Comparison of ENCODE assay signal across 18 cellular contexts in the genomic region with DNA sequence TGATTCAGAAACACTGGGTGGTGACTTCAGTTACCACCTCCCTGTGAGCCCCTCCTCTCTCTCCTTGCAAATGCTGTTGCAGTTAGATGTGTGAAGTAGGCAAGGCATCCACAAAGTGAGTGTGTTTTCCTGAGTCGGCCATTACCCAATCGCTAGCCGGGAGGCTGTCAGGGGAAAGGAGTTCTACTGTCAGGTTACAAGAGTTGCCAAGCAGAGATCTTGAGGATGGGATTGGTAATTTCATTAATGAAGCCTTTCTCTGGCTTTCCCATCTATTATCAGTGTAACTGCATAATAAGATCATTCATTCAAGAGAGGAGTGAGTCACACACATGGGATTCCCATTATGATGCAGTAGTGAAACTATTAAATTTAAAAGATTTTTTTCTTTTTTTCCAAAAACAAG.
DNase-seq lines count a peak whose midpoint lies in the region; ATAC-seq and TF ChIP-seq lines count a peak whose summit lies in the region.
"Had no signal": no experiment of that assay in that cellular context is flagged by ENCODE, and none has a peak within 500 bp of the region (broad histone marks: within the 10 kb centered on the region; RNA-seq: fewer than 3 reads in every experiment).

No MANE protein-coding gene starts in this region.

- no peak overlapping the region for H3K4me3 Mint-ChIP-seq in activated CD4-positive, alpha-beta T cell treated with anti-CD3 and anti-CD28 coated beads for 36 hours
- no peak overlapping the region for H3K4me3 Mint-ChIP-seq in activated CD4-positive, alpha-beta T cell treated with anti-CD3 and anti-CD28 coated beads, Interleukin-2, amount 10 ng/mL, durations not matched to agents 24 days and 14 days
- H3K4me3 Mint-ChIP-seq: CD4-positive, CD25-positive, alpha-beta regulatory T cell had no signal

- DNase-seq in activated CD4-positive, alpha-beta T cell treated with anti-CD3 and anti-CD28 coated beads for 36 hours = no peak
- no peak for DNase-seq in activated CD4-positive, alpha-beta T cell treated with anti-CD3 and anti-CD28 coated beads, Interleukin-2, amount 10 ng/mL, durations not matched to agents 24 days and 14 days
- DNase-seq in epithelial cell of esophagus (ENCODE audit: low read depth) (peak; percentile 68), renal cortical epithelial cell (ENCODE audit: low read depth) (peak; percentile 25), GM19238 (ENCODE audit: insufficient read length, low spot score) (no peak), hippocampal formation (lab: John Stamatoyannopoulos, UW) (no peak), NCI-H1092 (lab: John Stamatoyannopoulos, UW) (no peak)
- DNase-seq: amniotic stem cell; CD4-positive, CD25-positive, alpha-beta regulatory T cell; DND-41; KG1; left ventricle myocardium inferior; NCI-H1105 treated with DMSO at 0.1 percent for 48 hours; stomach; WERI-Rb-1 had no signal

- peaks cover 8% of the 10 kb centered on the region for H3K27me3 Mint-ChIP-seq in activated CD4-positive, alpha-beta T cell treated with anti-CD3 and anti-CD28 coated beads for 36 hours
- no peaks in the 10 kb centered on the region for H3K27me3 Mint-ChIP-seq in activated CD4-positive, alpha-beta T cell treated with anti-CD3 and anti-CD28 coated beads, Interleukin-2, amount 10 ng/mL, durations not matched to agents 24 days and 14 days

- ATAC-seq in activated CD4-positive, alpha-beta T cell treated with anti-CD3 and anti-CD28 coated beads for 36 hours = peak; percentile 63
- peak; percentile 79 for ATAC-seq in SK-N-SH treated with all-trans-retinoic acid at 6 μM for 48 hours

- TF ChIP-seq CTCF in epithelial cell of esophagus (IDR thresholded peaks at IDR 0.05; ENCODE audit: insufficient read depth, low read depth, low read length, missing control alignments) = no peak

- POLR2A ChIA-PET in activated CD4-positive, alpha-beta T cell treated with anti-CD3 and anti-CD28 coated beads for 36 hours (lab: Charles Lee) = no interaction called here

- H3K27ac Mint-ChIP-seq in activated CD4-positive, alpha-beta T cell treated with anti-CD3 and anti-CD28 coated beads for 36 hours = no peak overlapping the region
- H3K27ac Mint-ChIP-seq in activated CD4-positive, alpha-beta T cell treated with anti-CD3 and anti-CD28 coated beads, Interleukin-2, amount 10 ng/mL, durations not matched to agents 24 days and 14 days = no peak overlapping the region
- H3K27ac Mint-ChIP-seq: CD4-positive, CD25-positive, alpha-beta regulatory T cell had no signal

- no peaks in the 10 kb centered on the region for H3K9me3 Mint-ChIP-seq in activated CD4-positive, alpha-beta T cell treated with anti-CD3 and anti-CD28 coated beads for 36 hours (ENCODE audit: low read depth)
- no peaks in the 10 kb centered on the region for H3K9me3 Mint-ChIP-seq in activated CD4-positive, alpha-beta T cell treated with anti-CD3 and anti-CD28 coated beads, Interleukin-2, amount 10 ng/mL, durations not matched to agents 24 days and 14 days

- intact Hi-C loops in activated CD4-positive, alpha-beta T cell treated with anti-CD3 and anti-CD28 coated beads for 36 hours (cut with DNase I, micrococcal nuclease) = no loop called here
- intact Hi-C loops in activated CD4-positive, alpha-beta T cell treated with anti-CD3 and anti-CD28 coated beads, Interleukin-2, amount 10 ng/mL, durations not matched to agents 24 days and 14 days (cut with micrococcal nuclease) = no loop called here

- H3K4me1 Mint-ChIP-seq in activated CD4-positive, alpha-beta T cell treated with anti-CD3 and anti-CD28 coated beads for 36 hours = peaks cover 5% of the 10 kb centered on the region
- H3K4me1 Mint-ChIP-seq in activated CD4-positive, alpha-beta T cell treated with anti-CD3 and anti-CD28 coated beads, Interleukin-2, amount 10 ng/mL, durations not matched to agents 24 days and 14 days = peaks cover 2% of the 10 kb centered on the region

- CTCF ChIA-PET in activated CD4-positive, alpha-beta T cell treated with anti-CD3 and anti-CD28 coated beads for 36 hours (lab: Charles Lee) = no interaction called here

- H3K4me3 ChIP-seq in epithelial cell of esophagus (ENCODE audit: low read length) = no peak overlapping the region
- H3K4me3 ChIP-seq: coronary artery, esophagus muscularis mucosa, left ventricle myocardium inferior, stomach had no signal

- no peaks in the 10 kb centered on the region for H3K36me3 Mint-ChIP-seq in activated CD4-positive, alpha-beta T cell treated with anti-CD3 and anti-CD28 coated beads for 36 hours (ENCODE audit: low read depth)
- H3K36me3 Mint-ChIP-seq in activated CD4-positive, alpha-beta T cell treated with anti-CD3 and anti-CD28 coated beads, Interleukin-2, amount 10 ng/mL, durations not matched to agents 24 days and 14 days (ENCODE audit: low read depth) = no peaks in the 10 kb centered on the region

TF ChIP-seq in SK-N-SH treated with all-trans-retinoic acid at 6 μM for 48 hours, 23 proteins besides CTCF, POLR2A, EP300 and RAD21:
- TF ChIP-seq PPARA (CRISPR knock-in tag; IDR thresholded peaks at IDR 0.05; ENCODE audit: borderline replicate concordance) (no peak), SNAI2 (CRISPR knock-in tag; IDR thresholded peaks at IDR 0.05) (no peak), ESRRG (CRISPR knock-in tag; IDR thresholded peaks at IDR 0.05) (no peak), TOX (CRISPR knock-in tag; IDR thresholded peaks at IDR 0.05; ENCODE audit: borderline replicate concordance) (no peak), GLIS3 (CRISPR knock-in tag; IDR thresholded peaks at IDR 0.05) (no peak), BACH2 (CRISPR knock-in tag; IDR thresholded peaks at IDR 0.05; ENCODE audit: borderline replicate concordance) (no peak), ZC3H10 (CRISPR knock-in tag; IDR thresholded peaks at IDR 0.05) (no peak)
- TF ChIP-seq, protein P1, sequence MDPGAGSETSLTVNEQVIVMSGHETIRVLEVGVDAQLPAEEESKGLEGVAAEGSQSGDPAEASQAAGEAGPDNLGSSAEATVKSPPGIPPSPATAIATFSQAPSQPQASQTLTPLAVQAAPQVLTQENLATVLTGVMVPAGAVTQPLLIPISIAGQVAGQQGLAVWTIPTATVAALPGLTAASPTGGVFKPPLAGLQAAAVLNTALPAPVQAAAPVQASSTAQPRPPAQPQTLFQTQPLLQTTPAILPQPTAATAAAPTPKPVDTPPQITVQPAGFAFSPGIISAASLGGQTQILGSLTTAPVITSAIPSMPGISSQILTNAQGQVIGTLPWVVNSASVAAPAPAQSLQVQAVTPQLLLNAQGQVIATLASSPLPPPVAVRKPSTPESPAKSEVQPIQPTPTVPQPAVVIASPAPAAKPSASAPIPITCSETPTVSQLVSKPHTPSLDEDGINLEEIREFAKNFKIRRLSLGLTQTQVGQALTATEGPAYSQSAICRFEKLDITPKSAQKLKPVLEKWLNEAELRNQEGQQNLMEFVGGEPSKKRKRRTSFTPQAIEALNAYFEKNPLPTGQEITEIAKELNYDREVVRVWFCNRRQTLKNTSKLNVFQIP (CRISPR knock-in tag; IDR thresholded peaks at IDR 0.05; ENCODE audit: borderline replicate concordance, low read depth) = no peak
- TF ChIP-seq, protein P2, sequence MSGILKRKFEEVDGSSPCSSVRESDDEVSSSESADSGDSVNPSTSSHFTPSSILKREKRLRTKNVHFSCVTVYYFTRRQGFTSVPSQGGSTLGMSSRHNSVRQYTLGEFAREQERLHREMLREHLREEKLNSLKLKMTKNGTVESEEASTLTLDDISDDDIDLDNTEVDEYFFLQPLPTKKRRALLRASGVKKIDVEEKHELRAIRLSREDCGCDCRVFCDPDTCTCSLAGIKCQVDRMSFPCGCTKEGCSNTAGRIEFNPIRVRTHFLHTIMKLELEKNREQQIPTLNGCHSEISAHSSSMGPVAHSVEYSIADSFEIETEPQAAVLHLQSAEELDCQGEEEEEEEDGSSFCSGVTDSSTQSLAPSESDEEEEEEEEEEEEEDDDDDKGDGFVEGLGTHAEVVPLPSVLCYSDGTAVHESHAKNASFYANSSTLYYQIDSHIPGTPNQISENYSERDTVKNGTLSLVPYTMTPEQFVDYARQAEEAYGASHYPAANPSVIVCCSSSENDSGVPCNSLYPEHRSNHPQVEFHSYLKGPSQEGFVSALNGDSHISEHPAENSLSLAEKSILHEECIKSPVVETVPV (CRISPR knock-in tag; IDR thresholded peaks at IDR 0.05) = no peak

Comparison
In these comparisons a context has a peak if more than half of its experiments do, and no peak if none do; other contexts are left out.
1. DNase-seq: peak in epithelial cell of esophagus (single experiment) and renal cortical epithelial cell (single experiment); none in activated CD4-positive, alpha-beta T cell treated with anti-CD3 and anti-CD28 coated beads for 36 hours (single experiment), activated CD4-positive, alpha-beta T cell treated with anti-CD3 and anti-CD28 coated beads, Interleukin-2, amount 10 ng/mL, durations not matched to agents 24 days and 14 days (single experiment), GM19238 (single experiment), hippocampal formation (0 of 2) and NCI-H1092 (single experiment).